14 cellular contexts compared by ENCODE assay signal in genomic region chr3:72339750-72340025, GRCh38.
A peak's percentile ranks its signal among the peaks of the same experiment; 100 is the strongest.
DNase-seq lines count a peak whose midpoint lies in the region; ATAC-seq, FAIRE-seq and TF ChIP-seq lines count a peak whose summit lies in the region.
"Had no signal": no experiment of that assay in that cellular context is flagged by ENCODE, and none has a peak within 500 bp of the region (broad histone marks: within the 10 kb centered on the region; RNA-seq: fewer than 3 reads in every experiment).

No MANE protein-coding gene starts in this region.

- FAIRE-seq in astrocyte (lab: Jason Lieb, UNC) (no peak), small intestine (lab: Jason Lieb, UNC) (no peak)

- H3K9ac ChIP-seq in astrocyte (ENCODE audit: low read length) (peak overlapping the region; percentile 52), mesendoderm (ENCODE audit: low read length) (no peak overlapping the region)

- peak overlapping the region; percentile 12 for H3K4me2 ChIP-seq in astrocyte (ENCODE audit: low read length)
- no peak overlapping the region for H3K4me2 ChIP-seq in mesendoderm (ENCODE audit: low read length)

- no peaks in the 10 kb centered on the region for H3K9me3 Mint-ChIP-seq in astrocyte (ENCODE audit: unreplicated experiment)
- H3K9me3 Mint-ChIP-seq: activated CD4-positive, alpha-beta T cell treated with anti-CD3 and anti-CD28 coated beads, Interleukin-2, amount 10 ng/mL, durations not matched to agents 24 days and 14 days; CD14-positive monocyte had no signal

- no peak for ATAC-seq in activated CD4-positive, CD25-positive, alpha-beta regulatory T cell treated with anti-CD3 and anti-CD28 coated beads, Interleukin-2, amount 50 U/mL, for 24 hours
- ATAC-seq: left lobe of liver had no signal

- no peak overlapping the region for H2AK5ac ChIP-seq in mesendoderm (ENCODE audit: low read length)

- H3K4me3 ChIP-seq in astrocyte (ENCODE audit: insufficient read depth, low read depth, low read length) (no peak overlapping the region), mesendoderm (ENCODE audit: low read length) (no peak overlapping the region), small intestine (ENCODE audit: low read depth in 1 of 2, low read length in 2 of 2) (no peak overlapping the region)
- H3K4me3 ChIP-seq: sigmoid colon had no signal

- H4K8ac ChIP-seq in mesendoderm (ENCODE audit: low read depth, low read length), result no peak overlapping the region

- peak overlapping the region; percentile 5 for H3K4ac ChIP-seq in mesendoderm (ENCODE audit: low read depth, low read length)

- no peak overlapping the region for H4K5ac ChIP-seq in mesendoderm (ENCODE audit: low read length)

- H2AFZ ChIP-seq in astrocyte (ENCODE audit: low read depth, low read length), result peak overlapping the region; percentile 28

- no peaks in the 10 kb centered on the region for H3K79me1 ChIP-seq in mesendoderm (ENCODE audit: low read length)

- H3K4me1 Mint-ChIP-seq in astrocyte (ENCODE audit: low read depth, unreplicated experiment), result peaks cover 8% of the 10 kb centered on the region

- H4K20me1 ChIP-seq in astrocyte (ENCODE audit: insufficient read depth, low read length), result no peaks in the 10 kb centered on the region

- TF ChIP-seq CTCF in astrocyte (IDR thresholded peaks at IDR 0.05; ENCODE audit: insufficient read depth, low read depth, low read length), result no peak

- peak overlapping the region; percentile 45 for H3K56ac ChIP-seq in mesendoderm (ENCODE audit: low read length)

- H3K27ac ChIP-seq in astrocyte (ENCODE audit: low read depth, low read length) (peak overlapping the region; percentile 87), mesendoderm (ENCODE audit: low read depth, low read length) (no peak overlapping the region), substantia nigra (ENCODE audit: low read depth, low read length, poor library complexity, severe bottlenecking) (peak overlapping the region; percentile 23), small intestine (ENCODE audit: low read depth in 1 of 2, low read length in 1 of 2) (peak overlapping the region in 1 of 2 donors; percentile 4)

- DNase-seq in NCI-H69 (lab: John Stamatoyannopoulos, UW) (peak; percentile 41), astrocyte (ENCODE audit: low read depth) (no peak), mesendoderm (peak; percentile 50), substantia nigra (lab: John Stamatoyannopoulos, UW) (no peak), small intestine (no peak), DMS53 (lab: John Stamatoyannopoulos, UW) (no peak)
- DNase-seq: activated CD4-positive, alpha-beta T cell treated with anti-CD3 and anti-CD28 coated beads, Interleukin-2, amount 10 ng/mL, durations not matched to agents 24 days and 14 days; activated CD8-positive, alpha-beta memory T cell treated with anti-CD3 and anti-CD28 coated beads, Interleukin-2, amount 50 U/mL, for 4 hours; NCI-H1417 treated with DMSO at 0.1 percent for 48 hours; sigmoid colon; stimulated activated CD4-positive, alpha-beta T cell treated with anti-CD3 and anti-CD28 coated beads, Interleukin-4, amount 100 ng/mL, for 1 hour had no signal

- no peak overlapping the region for H3K27ac Mint-ChIP-seq in astrocyte (ENCODE audit: unreplicated experiment)
- H3K27ac Mint-ChIP-seq: activated CD4-positive, alpha-beta T cell treated with anti-CD3 and anti-CD28 coated beads, Interleukin-2, amount 10 ng/mL, durations not matched to agents 24 days and 14 days had no signal

- H3K4me3 Mint-ChIP-seq in astrocyte (ENCODE audit: unreplicated experiment), result no peak overlapping the region
- H3K4me3 Mint-ChIP-seq: activated CD4-positive, alpha-beta T cell treated with anti-CD3 and anti-CD28 coated beads, Interleukin-2, amount 10 ng/mL, durations not matched to agents 24 days and 14 days; CD14-positive monocyte had no signal

- peaks cover 1% of the 10 kb centered on the region for H3K27me3 Mint-ChIP-seq in astrocyte (ENCODE audit: low read depth, unreplicated experiment)
- H3K27me3 Mint-ChIP-seq: activated CD4-positive, alpha-beta T cell treated with anti-CD3 and anti-CD28 coated beads, Interleukin-2, amount 10 ng/mL, durations not matched to agents 24 days and 14 days had no signal

- H3K18ac ChIP-seq in mesendoderm (ENCODE audit: low read length), result no peak overlapping the region

- H3K9me3 ChIP-seq in astrocyte (ENCODE audit: insufficient read depth, low read depth, low read length), result peaks cover 18% of the 10 kb centered on the region
- H3K9me3 ChIP-seq in small intestine (ENCODE audit: control insufficient read depth, low read depth), result no peaks in the 10 kb centered on the region
- H3K9me3 ChIP-seq: sigmoid colon had no signal

- no peaks in the 10 kb centered on the region for H3K36me3 ChIP-seq in astrocyte (ENCODE audit: insufficient read depth, low read length)
- H3K36me3 ChIP-seq in mesendoderm (ENCODE audit: control insufficient read depth, insufficient read depth, low read length), result no peaks in the 10 kb centered on the region
- no peaks in the 10 kb centered on the region for H3K36me3 ChIP-seq in small intestine (ENCODE audit: control insufficient read depth in 2 of 2, insufficient read depth in 2 of 2, low read length in 2 of 2)
- H3K36me3 ChIP-seq: sigmoid colon had no signal

- H3K4me1 ChIP-seq in astrocyte (ENCODE audit: insufficient read depth, low read length), result peaks cover 33% of the 10 kb centered on the region
- peaks cover 24% of the 10 kb centered on the region for H3K4me1 ChIP-seq in mesendoderm (ENCODE audit: control insufficient read depth, low read depth, low read length)
- peaks cover 0 to 2% of the 10 kb centered on the region in 2 donors for H3K4me1 ChIP-seq in small intestine (ENCODE audit: control insufficient read depth in 2 of 2, insufficient read depth in 1 of 2, low read depth in 1 of 2, low read length in 1 of 2)

- H2BK5ac ChIP-seq in mesendoderm (ENCODE audit: low read length), result no peak overlapping the region

- H2BK120ac ChIP-seq in mesendoderm (ENCODE audit: low read depth, low read length), result no peak overlapping the region

- WGBS in mesendoderm (ENCODE audit: extremely low coverage, insufficient coverage, low lambda C conversion rate), result no CpG with 5 or more reads among the region's 4 CpGs
- 64 to 74% (median 71%) methylated on average over 4 of the region's 4 CpGs for WGBS in small intestine, 3 donors

- H3K23ac ChIP-seq in mesendoderm (ENCODE audit: low read length), result no peak overlapping the region

- H3K27me3 ChIP-seq in astrocyte (ENCODE audit: insufficient read depth, low read length) (no peaks in the 10 kb centered on the region), mesendoderm (ENCODE audit: insufficient read depth, low read length, poor library complexity) (no peaks in the 10 kb centered on the region), small intestine (ENCODE audit: control insufficient read depth in 2 of 2, insufficient read depth in 2 of 2, low read length in 2 of 2) (no peaks in the 10 kb centered on the region)
- H3K27me3 ChIP-seq: sigmoid colon had no signal

- H3K79me2 ChIP-seq in astrocyte (ENCODE audit: insufficient read depth, low read length) (no peaks in the 10 kb centered on the region), mesendoderm (ENCODE audit: control insufficient read depth, insufficient read depth, low read length) (no peaks in the 10 kb centered on the region)

- H2BK15ac ChIP-seq in mesendoderm (replicated peaks; ENCODE audit: low read depth), result no peak overlapping the region

- H3K36me3 Mint-ChIP-seq in astrocyte (ENCODE audit: low read depth, unreplicated experiment), result no peaks in the 10 kb centered on the region
- H3K36me3 Mint-ChIP-seq: CD14-positive monocyte had no signal

Comparison
In these comparisons a context has a peak if more than half of its experiments do, and no peak if none do; other contexts are left out.
1. DNase-seq: peak in NCI-H69 (single experiment) and mesendoderm (single experiment); none in astrocyte (single experiment), substantia nigra (0 of 49), small intestine (single experiment) and DMS53 (single experiment).